In genomic region chr13:32728327-32728726, GRCh38 we compare ENCODE assay signal across 19 cellular contexts.
DNase-seq lines count a peak whose midpoint lies in the region; ATAC-seq, FAIRE-seq and TF ChIP-seq lines count a peak whose summit lies in the region.
"Had no signal": no experiment of that assay in that cellular context is flagged by ENCODE, and none has a peak within 500 bp of the region (broad histone marks: within the 10 kb centered on the region; RNA-seq: fewer than 3 reads in every experiment).

No MANE protein-coding gene starts in this region.

- peak; percentile 44 for FAIRE-seq in keratinocyte (lab: Jason Lieb, UNC)

- H3K4me3 ChIP-seq in keratinocyte (ENCODE audit: control insufficient read depth in 2 of 3, extremely low read depth in 1 of 3, insufficient read depth in 2 of 3, low read depth in 1 of 3, low read length in 3 of 3): no peak overlapping the region

- H3K27ac ChIP-seq in keratinocyte (ENCODE audit: control insufficient read depth, insufficient read depth, low read length): no peak overlapping the region
- H3K27ac ChIP-seq: KMS-11 had no signal

- DNase-seq in NCI-H82 (lab: John Stamatoyannopoulos, UW) (peak; percentile 12), NCI-H82 treated with DMSO at 0.1 percent for 48 hours (lab: John Stamatoyannopoulos, UW; ENCODE audit: unreplicated experiment) (no peak), WTC11 (ENCODE audit: low spot score) (no peak), keratinocyte (ENCODE audit: low read depth, low spot score) (no peak), progenitor cell of endocrine pancreas (ENCODE audit: low spot score, unreplicated experiment) (no peak), MCF 10A (ENCODE audit: unreplicated experiment) (no peak), ACHN (no peak)
- DNase-seq: 8988T, AML-193, C1 segment of cervical spinal cord, EL, HCEC 1CT, NCI-H1105, NCI-H146, NCI-H2029, NCI-H345, Right ventricle myocardium superior had no signal

- no peak overlapping the region for H3K9ac ChIP-seq in keratinocyte (ENCODE audit: control insufficient read depth, extremely low read depth, insufficient read depth, low read length)
- H3K9ac ChIP-seq: KMS-11 had no signal

- H3K9me3 Mint-ChIP-seq in WTC11 (peaks cover 17% of the 10 kb centered on the region), progenitor cell of endocrine pancreas (ENCODE audit: low read depth) (peaks cover 7% of the 10 kb centered on the region), MCF 10A (ENCODE audit: unreplicated experiment) (no peaks in the 10 kb centered on the region)

- H3K36me3 Mint-ChIP-seq in WTC11 (peaks cover 27% of the 10 kb centered on the region), progenitor cell of endocrine pancreas (ENCODE audit: insufficient read depth) (peaks cover 25% of the 10 kb centered on the region), MCF 10A (ENCODE audit: insufficient read depth, unreplicated experiment) (peaks cover 11% of the 10 kb centered on the region)

- BruUV-seq in MCF 10A (replicated peaks; lab: Mats Ljungman, UMichigan): no TSS peak

- CTCF ChIA-PET in WTC11 (lab: Charles Lee) (interaction anchor here (0.9 kb wide), 1 partner anchor 89 kb away, joined by 3 read pairs; no protein-coding TSS in a partner anchor), MCF 10A (lab: Yijun Ruan, JAX) (interaction anchor here (0.7 kb wide), 1 partner anchor 165 kb away, joined by 3 read pairs; no protein-coding TSS in a partner anchor)

- H2AFZ ChIP-seq in keratinocyte (ENCODE audit: control insufficient read depth, low read length): no peak overlapping the region

- H4K20me1 ChIP-seq in keratinocyte (ENCODE audit: control insufficient read depth, extremely low read depth, insufficient read depth, low read length): no peaks in the 10 kb centered on the region

- intact Hi-C loops in MCF 10A (cut with micrococcal nuclease): no loop called here

- H3K4me1 Mint-ChIP-seq in WTC11 (peaks cover 29% of the 10 kb centered on the region), progenitor cell of endocrine pancreas (ENCODE audit: low read depth) (peaks cover 14% of the 10 kb centered on the region), MCF 10A (ENCODE audit: insufficient read depth, unreplicated experiment) (peaks cover 23% of the 10 kb centered on the region)

- H3K9me1 ChIP-seq in keratinocyte (ENCODE audit: control insufficient read depth, extremely low read depth, insufficient read depth, low read length): no peaks in the 10 kb centered on the region

- peak overlapping the region; percentile 82 for H3K27ac Mint-ChIP-seq in WTC11
- peak overlapping the region; percentile 42 for H3K27ac Mint-ChIP-seq in progenitor cell of endocrine pancreas
- no peak overlapping the region for H3K27ac Mint-ChIP-seq in MCF 10A (ENCODE audit: low read depth, unreplicated experiment)

- no peak for TF ChIP-seq CTCF in WTC11 (IDR thresholded peaks at IDR 0.05)
- no peak for TF ChIP-seq CTCF in keratinocyte (optimal IDR thresholded peaks at IDR 0.05 in 1 of 3, IDR thresholded peaks at IDR 0.05 in 1 of 3, conservative IDR thresholded peaks at IDR 0.05 in 1 of 3; ENCODE audit: extremely low read depth in 1 of 3, insufficient read depth in 2 of 3, low read length in 3 of 3)
- TF ChIP-seq CTCF in progenitor cell of endocrine pancreas (IDR thresholded peaks at IDR 0.05; ENCODE audit: unreplicated experiment): no peak
- TF ChIP-seq CTCF in MCF 10A (IDR thresholded peaks at IDR 0.05; ENCODE audit: unreplicated experiment): no peak

- H3K36me3 ChIP-seq in keratinocyte (ENCODE audit: control insufficient read depth in 2 of 2, extremely low read depth in 1 of 2, insufficient read depth in 2 of 2, low read length in 2 of 2): peaks cover 0 to 2% of the 10 kb centered on the region in 2 experiments

- peaks cover 4% of the 10 kb centered on the region for H3K79me2 ChIP-seq in keratinocyte (ENCODE audit: control insufficient read depth, insufficient read depth, low read length)

- dilution Hi-C loops in keratinocyte (cut with MboI; ENCODE audit: extremely low pct_ligation_motif_present, low sequenced_read_pairs): no loop called here

- H3K4me1 ChIP-seq in keratinocyte (ENCODE audit: control insufficient read depth, extremely low read depth, insufficient read depth, low read length): peaks cover 9% of the 10 kb centered on the region

- H3K9me3 ChIP-seq in keratinocyte (ENCODE audit: control insufficient read depth, low read depth, low read length): no peaks in the 10 kb centered on the region

- ATAC-seq in WTC11 (peak; percentile 77), GM19324 (IDR thresholded peaks at IDR 0.05; ENCODE audit: low FRiP score, unreplicated experiment) (no peak)

- no peak overlapping the region for H3K4me3 Mint-ChIP-seq in WTC11
- no peak overlapping the region for H3K4me3 Mint-ChIP-seq in progenitor cell of endocrine pancreas (ENCODE audit: low read depth)
- H3K4me3 Mint-ChIP-seq in MCF 10A (ENCODE audit: unreplicated experiment): no peak overlapping the region

- H3K27me3 Mint-ChIP-seq in WTC11 (ENCODE audit: low read depth) (no peaks in the 10 kb centered on the region), progenitor cell of endocrine pancreas (no peaks in the 10 kb centered on the region), MCF 10A (ENCODE audit: insufficient read depth, unreplicated experiment) (no peaks in the 10 kb centered on the region)

- in situ Hi-C loops in ACHN (cut with HindIII; ENCODE audit: low pct_ligation_motif_present, low pct_unique_long_range_greater_than_20kb, low sequenced_read_pairs): loop anchor here (25.0 kb wide), 1 partner anchor 184 kb away; no protein-coding TSS in a partner anchor

- no peak overlapping the region for H3K4me2 ChIP-seq in keratinocyte (ENCODE audit: control insufficient read depth, extremely low read depth, insufficient read depth, low read depth, low read length)
- H3K4me2 ChIP-seq: KMS-11 had no signal

- H3K27me3 ChIP-seq in keratinocyte (ENCODE audit: control insufficient read depth, extremely low read depth, insufficient read depth, low read length): no peaks in the 10 kb centered on the region

- POLR2A ChIA-PET in WTC11 (lab: Charles Lee): no interaction called here
- POLR2A ChIA-PET in MCF 10A (lab: Yijun Ruan, JAX): no interaction called here

TF ChIP-seq in WTC11, 78 proteins besides CTCF, POLR2A, EP300 and RAD21 (continues in another document):
- TF ChIP-seq OVOL2 (CRISPR knock-in tag; IDR thresholded peaks at IDR 0.05; ENCODE audit: borderline replicate concordance) (no peak), SMAD4 (CRISPR knock-in tag; IDR thresholded peaks at IDR 0.05) (no peak), ZNF425 (CRISPR knock-in tag; conservative IDR thresholded peaks at IDR 0.05) (no peak), ZNF396 (CRISPR knock-in tag; IDR thresholded peaks at IDR 0.05; ENCODE audit: borderline replicate concordance) (no peak), ZNF317 (CRISPR knock-in tag; IDR thresholded peaks at IDR 0.05; ENCODE audit: borderline replicate concordance, low read depth) (no peak), NR2C2 (CRISPR knock-in tag; IDR thresholded peaks at IDR 0.05) (no peak), JAZF1 (CRISPR knock-in tag; IDR thresholded peaks at IDR 0.05) (no peak), GRHL2 (CRISPR knock-in tag; IDR thresholded peaks at IDR 0.05; ENCODE audit: insufficient replicate concordance, severe bottlenecking) (no peak), MLX (CRISPR knock-in tag; IDR thresholded peaks at IDR 0.05) (no peak), USF2 (CRISPR knock-in tag; IDR thresholded peaks at IDR 0.05) (no peak)
